1 cellular context compared by ENCODE assay signal in genomic region chr2:240818293-240818542, GRCh38.
TF ChIP-seq lines count a peak whose summit lies in the region.

No MANE protein-coding gene starts in this region.

TF ChIP-seq in H1, 55 proteins besides CTCF, POLR2A, EP300 and RAD21:
- TF ChIP-seq E2F6 (IDR thresholded peaks at IDR 0.05) (no peak), SP4 (IDR thresholded peaks at IDR 0.05; ENCODE audit: low read length) (no peak), PHF8 (conservative IDR thresholded peaks at IDR 0.05; ENCODE audit: low read depth, low read length) (no peak), BACH1 (IDR thresholded peaks at IDR 0.05; ENCODE audit: low read length) (no peak), SIX5 (IDR thresholded peaks at IDR 0.05; ENCODE audit: low read depth, low read length) (no peak), HDAC6 (IDR thresholded peaks at IDR 0.05; ENCODE audit: low read depth, low read length) (no peak), SP2 (IDR thresholded peaks at IDR 0.05; ENCODE audit: low read length) (no peak), FOSL1 (IDR thresholded peaks at IDR 0.05; ENCODE audit: insufficient read depth, low read depth, low read length) (no peak), CBX8 (IDR thresholded peaks at IDR 0.05; ENCODE audit: borderline replicate concordance, low read depth, low read length) (no peak), SRF (IDR thresholded peaks at IDR 0.05; ENCODE audit: low read depth, low read length) (no peak)
